Comparison of ENCODE assay signal across 22 cellular contexts in the genomic region with DNA sequence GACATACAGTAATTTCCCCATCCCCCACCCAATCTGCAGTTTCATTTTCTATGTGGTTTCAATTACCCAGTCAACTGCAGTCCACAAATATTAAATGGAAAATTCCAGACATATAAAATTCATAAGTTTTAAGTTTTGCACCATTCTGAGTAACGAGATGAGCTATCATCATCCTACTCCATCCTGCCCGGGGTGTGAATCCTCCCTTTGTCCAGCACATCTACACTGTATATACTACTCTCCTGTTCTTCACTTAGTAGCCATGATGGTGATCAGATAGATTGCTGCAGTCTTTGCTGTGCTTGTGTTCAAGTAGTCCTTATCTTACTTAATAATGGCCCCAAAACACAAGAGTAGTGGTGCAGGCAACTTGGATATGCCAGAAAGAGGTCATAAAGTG. TPM values are rescaled to one million over a fixed set of nuclear protein-coding genes. Genes with fewer than 3 reads are reported as not detected.
A peak's percentile ranks its signal among the peaks of the same experiment; 100 is the strongest.
DNase-seq lines count a peak whose midpoint lies in the region; ATAC-seq and TF ChIP-seq lines count a peak whose summit lies in the region.
"Had no signal": no experiment of that assay in that cellular context is flagged by ENCODE, and none has a peak within 500 bp of the region (broad histone marks: within the 10 kb centered on the region; RNA-seq: fewer than 3 reads in every experiment).

No MANE protein-coding gene starts in this region.

- peaks cover 43% of the 10 kb centered on the region for H3K36me3 Mint-ChIP-seq in activated CD8-positive, alpha-beta memory T cell treated with anti-CD3 and anti-CD28 coated beads, Interleukin-2, amount 10 ng/mL, durations not matched to agents 7 days and 5 days
- H3K36me3 Mint-ChIP-seq in IgD-negative memory B cell (no peaks in the 10 kb centered on the region), MCF 10A (ENCODE audit: insufficient read depth, unreplicated experiment) (peaks cover 32% of the 10 kb centered on the region)
- peaks cover 34% of the 10 kb centered on the region for H3K36me3 Mint-ChIP-seq in activated T-helper 17 cell treated with anti-CD3 and anti-CD28 coated beads, Interleukin-2, amount 50 U/mL, for 72 hours (ENCODE audit: low read depth)
- H3K36me3 Mint-ChIP-seq in naive thymus-derived CD8-positive, alpha-beta T cell: peaks cover 0 to 41% (median 14%) of the 10 kb centered on the region in 3 donors

- no peaks in the 10 kb centered on the region for H3K27me3 Mint-ChIP-seq in activated CD8-positive, alpha-beta memory T cell treated with anti-CD3 and anti-CD28 coated beads, Interleukin-2, amount 10 ng/mL, durations not matched to agents 7 days and 5 days
- H3K27me3 Mint-ChIP-seq in IgD-negative memory B cell: no peaks in the 10 kb centered on the region
- H3K27me3 Mint-ChIP-seq in activated T-helper 17 cell treated with anti-CD3 and anti-CD28 coated beads, Interleukin-2, amount 50 U/mL, for 72 hours: no peaks in the 10 kb centered on the region
- H3K27me3 Mint-ChIP-seq in naive thymus-derived CD8-positive, alpha-beta T cell: no peaks in the 10 kb centered on the region
- H3K27me3 Mint-ChIP-seq in MCF 10A (ENCODE audit: insufficient read depth, unreplicated experiment): no peaks in the 10 kb centered on the region
- H3K27me3 Mint-ChIP-seq: B cell, brain had no signal

- peak overlapping the region; percentile 61 for H3K27ac Mint-ChIP-seq in activated CD8-positive, alpha-beta memory T cell treated with anti-CD3 and anti-CD28 coated beads, Interleukin-2, amount 10 ng/mL, durations not matched to agents 7 days and 5 days
- peak overlapping the region in 2 of 3 donors; percentile 17 to 50 for H3K27ac Mint-ChIP-seq in IgD-negative memory B cell
- peak overlapping the region; percentile 90 for H3K27ac Mint-ChIP-seq in activated T-helper 17 cell treated with anti-CD3 and anti-CD28 coated beads, Interleukin-2, amount 50 U/mL, for 72 hours
- H3K27ac Mint-ChIP-seq in naive thymus-derived CD8-positive, alpha-beta T cell: peak overlapping the region in 6 of 10 donors; percentile 4 to 60 (median 48)
- no peak overlapping the region for H3K27ac Mint-ChIP-seq in MCF 10A (ENCODE audit: low read depth, unreplicated experiment)
- H3K27ac Mint-ChIP-seq: B cell, brain had no signal

- intact Hi-C loops in MCF 10A (cut with micrococcal nuclease): loop anchor here (5.0 kb wide), 2 partner anchors 48 to 143 kb away; no protein-coding TSS in a partner anchor

- POLR2A ChIA-PET in naive thymus-derived CD8-positive, alpha-beta T cell (lab: Charles Lee): no interaction called here
- POLR2A ChIA-PET in MCF 10A (lab: Yijun Ruan, JAX): interaction anchor here (1.9 kb wide), 1 partner anchor 45 kb away, joined by 8 read pairs; a partner anchor contains a TSS

- peak; percentile 43 for ATAC-seq in activated CD8-positive, alpha-beta memory T cell treated with anti-CD3 and anti-CD28 coated beads, Interleukin-2, amount 10 ng/mL, durations not matched to agents 7 days and 5 days
- peak; percentile 74 for ATAC-seq in activated T-helper 17 cell treated with anti-CD3 and anti-CD28 coated beads, Interleukin-2, amount 50 U/mL, for 72 hours (replicated peaks)
- no peak for ATAC-seq in naive thymus-derived CD8-positive, alpha-beta T cell
- no peak for ATAC-seq in HG02938 (IDR thresholded peaks at IDR 0.05; ENCODE audit: unreplicated experiment)

- no peak overlapping the region for H3K4me3 Mint-ChIP-seq in activated CD8-positive, alpha-beta memory T cell treated with anti-CD3 and anti-CD28 coated beads, Interleukin-2, amount 10 ng/mL, durations not matched to agents 7 days and 5 days
- H3K4me3 Mint-ChIP-seq in IgD-negative memory B cell (no peak overlapping the region), MCF 10A (ENCODE audit: unreplicated experiment) (no peak overlapping the region)
- peak overlapping the region; percentile 60 for H3K4me3 Mint-ChIP-seq in activated T-helper 17 cell treated with anti-CD3 and anti-CD28 coated beads, Interleukin-2, amount 50 U/mL, for 72 hours
- no peak overlapping the region for H3K4me3 Mint-ChIP-seq in naive thymus-derived CD8-positive, alpha-beta T cell
- H3K4me3 Mint-ChIP-seq: B cell, brain had no signal

- TF ChIP-seq CTCF in MCF 10A (IDR thresholded peaks at IDR 0.05; ENCODE audit: unreplicated experiment): no peak

- peaks cover 33% of the 10 kb centered on the region for H3K4me1 Mint-ChIP-seq in activated CD8-positive, alpha-beta memory T cell treated with anti-CD3 and anti-CD28 coated beads, Interleukin-2, amount 10 ng/mL, durations not matched to agents 7 days and 5 days
- H3K4me1 Mint-ChIP-seq in IgD-negative memory B cell: peaks cover under 1 to 12% (median 5%) of the 10 kb centered on the region in 3 donors
- peaks cover 18% of the 10 kb centered on the region for H3K4me1 Mint-ChIP-seq in activated T-helper 17 cell treated with anti-CD3 and anti-CD28 coated beads, Interleukin-2, amount 50 U/mL, for 72 hours
- H3K4me1 Mint-ChIP-seq in naive thymus-derived CD8-positive, alpha-beta T cell: peaks cover under 1 to 18% (median 9%) of the 10 kb centered on the region in 4 donors
- H3K4me1 Mint-ChIP-seq in MCF 10A (ENCODE audit: insufficient read depth, unreplicated experiment): peaks cover 6% of the 10 kb centered on the region

- DNase-seq in activated CD8-positive, alpha-beta memory T cell treated with anti-CD3 and anti-CD28 coated beads, Interleukin-2, amount 10 ng/mL, durations not matched to agents 7 days and 5 days: no peak
- no peak for DNase-seq in activated CD8-positive, alpha-beta memory T cell treated with anti-CD3 and anti-CD28 coated beads for 24 hours
- DNase-seq in naive thymus-derived CD8-positive, alpha-beta T cell: no peak
- no peak for DNase-seq in ureter (ENCODE audit: low spot score)
- DNase-seq in MCF 10A (ENCODE audit: unreplicated experiment): no peak
- DNase-seq: activated CD4-positive, alpha-beta T cell treated with anti-CD3 and anti-CD28 coated beads for 48 hours; Caco-2; DMS79 treated with DMSO at 0.1 percent for 48 hours; effector CD8-positive, alpha-beta T cell; erythroblast; GM23248; head of caudate nucleus; KBM-7; kidney glomerular epithelial cell; MV-4-11; NCI-H510A; SHP77 treated with DMSO at 0.1 percent for 48 hours had no signal

- BruUV-seq in MCF 10A (replicated peaks; lab: Mats Ljungman, UMichigan): no TSS peak

- H3K9me3 Mint-ChIP-seq in activated CD8-positive, alpha-beta memory T cell treated with anti-CD3 and anti-CD28 coated beads, Interleukin-2, amount 10 ng/mL, durations not matched to agents 7 days and 5 days (ENCODE audit: low read depth): no peaks in the 10 kb centered on the region
- H3K9me3 Mint-ChIP-seq in IgD-negative memory B cell: no peaks in the 10 kb centered on the region
- no peaks in the 10 kb centered on the region for H3K9me3 Mint-ChIP-seq in activated T-helper 17 cell treated with anti-CD3 and anti-CD28 coated beads, Interleukin-2, amount 50 U/mL, for 72 hours
- no peaks in the 10 kb centered on the region for H3K9me3 Mint-ChIP-seq in naive thymus-derived CD8-positive, alpha-beta T cell
- no peaks in the 10 kb centered on the region for H3K9me3 Mint-ChIP-seq in MCF 10A (ENCODE audit: unreplicated experiment)
- H3K9me3 Mint-ChIP-seq: brain had no signal

- CTCF ChIA-PET in activated CD8-positive, alpha-beta memory T cell treated with anti-CD3 and anti-CD28 coated beads, Interleukin-2, amount 10 ng/mL, durations not matched to agents 7 days and 5 days (lab: Charles Lee): interaction anchor here (0.6 to 7.8 kb wide), 5 partner anchors 16 to 198 kb away, joined by 3 to 84 read pairs (median 3); a partner anchor contains a TSS
- CTCF ChIA-PET in MCF 10A (lab: Yijun Ruan, JAX): interaction anchor here (0.6 to 5.1 kb wide), 8 partner anchors 8 to 1098 kb away, joined by 3 to 43 read pairs (median 4); no protein-coding TSS in a partner anchor

RNA-seq across cellular contexts. Expression of a gene that starts 11.3 kb away (rescaled TPM):
- total RNA-seq in activated CD8-positive, alpha-beta memory T cell treated with anti-CD3 and anti-CD28 coated beads, Interleukin-2, amount 10 ng/mL, durations not matched to agents 7 days and 5 days: 10 to 100 TPM; 74.9 to 81.8 TPM
- 25.0 TPM for polyA plus RNA-seq in IgD-negative memory B cell
- total RNA-seq in activated T-helper 17 cell treated with anti-CD3 and anti-CD28 coated beads, Interleukin-2, amount 50 U/mL, for 72 hours: 10 to 100 TPM; 49.9 to 74.4 TPM
- 10 to 100 TPM; 29.9 to 31.7 TPM for total RNA-seq in naive thymus-derived CD8-positive, alpha-beta T cell
- 10 to 100 TPM; 24.5 to 27.1 (median 25.1) TPM for polyA plus RNA-seq in naive thymus-derived CD8-positive, alpha-beta T cell
- total RNA-seq in ureter: 18.2 TPM
- total RNA-seq in MCF 10A (2022): 47.1 and 48.6 TPM in 2 replicates

RNA-seq across cellular contexts. Expression of a gene that starts 45.3 kb away (rescaled TPM):
- 10 to 100 TPM; 21.1 to 27.3 TPM for total RNA-seq in activated CD8-positive, alpha-beta memory T cell treated with anti-CD3 and anti-CD28 coated beads, Interleukin-2, amount 10 ng/mL, durations not matched to agents 7 days and 5 days
- polyA plus RNA-seq in IgD-negative memory B cell: 10.6 TPM
- total RNA-seq in activated T-helper 17 cell treated with anti-CD3 and anti-CD28 coated beads, Interleukin-2, amount 50 U/mL, for 72 hours: 10 to 100 TPM; 29.7 to 32.7 TPM
- total RNA-seq in naive thymus-derived CD8-positive, alpha-beta T cell: 10 to 100 TPM; 36.9 to 37.4 TPM
- polyA plus RNA-seq in naive thymus-derived CD8-positive, alpha-beta T cell: 10 to 100 TPM in 1 of 3 donors, 1 to 10 TPM in 2; 8.5 to 15.2 (median 9.5) TPM
- total RNA-seq in ureter: 33.0 TPM
- 40.4 and 45.4 TPM in 2 replicates for total RNA-seq in MCF 10A (2022)

Comparison
In these comparisons a context has a peak if more than half of its experiments do, and no peak if none do; other contexts are left out.
1. ATAC-seq: peak in activated CD8-positive, alpha-beta memory T cell treated with anti-CD3 and anti-CD28 coated beads, Interleukin-2, amount 10 ng/mL, durations not matched to agents 7 days and 5 days (single experiment) and activated T-helper 17 cell treated with anti-CD3 and anti-CD28 coated beads, Interleukin-2, amount 50 U/mL, for 72 hours (single experiment); none in naive thymus-derived CD8-positive, alpha-beta T cell (0 of 2) and HG02938 (single experiment).